ENCODE assay signal across 1 cellular context in genomic region chr17:59565959-59566324, GRCh38.
TF ChIP-seq lines count a peak whose summit lies in the region.

No MANE protein-coding gene starts in this region.

TF ChIP-seq in HepG2, 621 proteins besides CTCF, POLR2A, EP300 and RAD21 (continued from another document and continues in another):
- peak; percentile 67; the same call in 1 of the 2 replicates for TF ChIP-seq TFAP4 (IDR thresholded peaks at IDR 0.05; ENCODE audit: borderline replicate concordance, low read depth)
- TF ChIP-seq AKAP8 (CRISPR knock-in tag; IDR thresholded peaks at IDR 0.05), result no peak
- TF ChIP-seq EED (CRISPR knock-in tag; IDR thresholded peaks at IDR 0.05), result no peak
- TF ChIP-seq RARG (CRISPR knock-in tag; IDR thresholded peaks at IDR 0.05; ENCODE audit: low read depth), result no peak
- no peak for TF ChIP-seq RBM39 (IDR thresholded peaks at IDR 0.05; ENCODE audit: low read depth, low read length, poor library complexity, severe bottlenecking)
- no peak for TF ChIP-seq ATF2 (CRISPR knock-in tag; IDR thresholded peaks at IDR 0.05)
- TF ChIP-seq ZNF496 (CRISPR knock-in tag; IDR thresholded peaks at IDR 0.05; ENCODE audit: insufficient replicate concordance), result no peak
- no peak for TF ChIP-seq ZBTB2 (CRISPR knock-in tag; IDR thresholded peaks at IDR 0.05; ENCODE audit: low read depth)
- no peak for TF ChIP-seq ZNF850 (CRISPR knock-in tag; conservative IDR thresholded peaks at IDR 0.05)
- no peak for TF ChIP-seq MTF1 (CRISPR knock-in tag; IDR thresholded peaks at IDR 0.05)
- peak; percentile 50 for TF ChIP-seq RBM22 (optimal IDR thresholded peaks at IDR 0.05; ENCODE audit: low read length)
- TF ChIP-seq LBX2 (CRISPR knock-in tag; IDR thresholded peaks at IDR 0.05; ENCODE audit: borderline replicate concordance), result no peak
- no peak for TF ChIP-seq ZNF20 (CRISPR knock-in tag; IDR thresholded peaks at IDR 0.05)
- TF ChIP-seq SMYD3 (CRISPR knock-in tag; IDR thresholded peaks at IDR 0.05), result no peak
- TF ChIP-seq HDAC1 (CRISPR knock-in tag; IDR thresholded peaks at IDR 0.05), result no peak; the same call in 1 of the 2 replicates
- TF ChIP-seq ZSCAN20 (CRISPR knock-in tag; IDR thresholded peaks at IDR 0.05; ENCODE audit: borderline replicate concordance), result peak; percentile 72
- TF ChIP-seq HES4 (CRISPR knock-in tag; IDR thresholded peaks at IDR 0.05; ENCODE audit: borderline replicate concordance), result no peak
- no peak for TF ChIP-seq ZNF569 (CRISPR knock-in tag; IDR thresholded peaks at IDR 0.05; ENCODE audit: borderline replicate concordance)
- TF ChIP-seq HOXA7 (CRISPR knock-in tag; IDR thresholded peaks at IDR 0.05), result no peak
- no peak for TF ChIP-seq ZBTB20 (CRISPR knock-in tag; IDR thresholded peaks at IDR 0.05; ENCODE audit: borderline replicate concordance, low read depth)
- no peak for TF ChIP-seq SRSF4 (IDR thresholded peaks at IDR 0.05; ENCODE audit: low read depth, low read length, poor library complexity, severe bottlenecking)
- peak; percentile 10; the same call in 1 of the 2 replicates for TF ChIP-seq ZNF724P (CRISPR knock-in tag; IDR thresholded peaks at IDR 0.05; ENCODE audit: borderline replicate concordance)
- no peak for TF ChIP-seq ZNF720 (CRISPR knock-in tag; IDR thresholded peaks at IDR 0.05)
- no peak for TF ChIP-seq ZNF772 (CRISPR knock-in tag; IDR thresholded peaks at IDR 0.05)
- TF ChIP-seq TBX3 (IDR thresholded peaks at IDR 0.05; ENCODE audit: borderline replicate concordance), result no peak
- TF ChIP-seq KLF6 (CRISPR knock-in tag; IDR thresholded peaks at IDR 0.05), result no peak
- no peak for TF ChIP-seq CAMTA2 (CRISPR knock-in tag; IDR thresholded peaks at IDR 0.05; ENCODE audit: borderline replicate concordance)
- TF ChIP-seq SETDB1 (CRISPR knock-in tag; IDR thresholded peaks at IDR 0.05; ENCODE audit: borderline replicate concordance), result no peak
- no peak for TF ChIP-seq ARID4A (CRISPR knock-in tag; IDR thresholded peaks at IDR 0.05; ENCODE audit: borderline replicate concordance)
- no peak for TF ChIP-seq PATZ1 (CRISPR knock-in tag; IDR thresholded peaks at IDR 0.05)
- no peak for TF ChIP-seq SATB2 (CRISPR knock-in tag; IDR thresholded peaks at IDR 0.05)
- TF ChIP-seq ZNF180 (CRISPR knock-in tag; IDR thresholded peaks at IDR 0.05; ENCODE audit: borderline replicate concordance, low read depth), result no peak
- TF ChIP-seq GPN1 (CRISPR knock-in tag; IDR thresholded peaks at IDR 0.05; ENCODE audit: borderline replicate concordance), result no peak
- TF ChIP-seq ATF5 (CRISPR knock-in tag; IDR thresholded peaks at IDR 0.05; ENCODE audit: low read depth), result no peak
- TF ChIP-seq PHF20 (CRISPR knock-in tag; IDR thresholded peaks at IDR 0.05), result no peak
- TF ChIP-seq ZNF605 (CRISPR knock-in tag; IDR thresholded peaks at IDR 0.05), result no peak
- no peak for TF ChIP-seq ZNF710 (CRISPR knock-in tag; IDR thresholded peaks at IDR 0.05; ENCODE audit: borderline replicate concordance)
- no peak for TF ChIP-seq HOXD1 (CRISPR knock-in tag; IDR thresholded peaks at IDR 0.05)
- TF ChIP-seq TMF1 (CRISPR knock-in tag; IDR thresholded peaks at IDR 0.05; ENCODE audit: low read depth), result no peak
- no peak for TF ChIP-seq ZNF777 (CRISPR knock-in tag; IDR thresholded peaks at IDR 0.05)
- TF ChIP-seq PBX3 (CRISPR knock-in tag; IDR thresholded peaks at IDR 0.05; ENCODE audit: borderline replicate concordance), result no peak
- no peak for TF ChIP-seq GZF1 (CRISPR knock-in tag; IDR thresholded peaks at IDR 0.05)
- no peak for TF ChIP-seq ZNF563 (CRISPR knock-in tag; IDR thresholded peaks at IDR 0.05)
- TF ChIP-seq TFDP2 (CRISPR knock-in tag; IDR thresholded peaks at IDR 0.05), result no peak
- no peak for TF ChIP-seq SCMH1 (CRISPR knock-in tag; IDR thresholded peaks at IDR 0.05; ENCODE audit: borderline replicate concordance)
- TF ChIP-seq ELF3 (CRISPR knock-in tag; IDR thresholded peaks at IDR 0.05), result no peak
- TF ChIP-seq ZNF333 (CRISPR knock-in tag; IDR thresholded peaks at IDR 0.05; ENCODE audit: borderline replicate concordance), result no peak
- TF ChIP-seq REL (CRISPR knock-in tag; conservative IDR thresholded peaks at IDR 0.05), result no peak
- TF ChIP-seq NONO (IDR thresholded peaks at IDR 0.05), result no peak
- no peak for TF ChIP-seq NONO (CRISPR knock-in tag; conservative IDR thresholded peaks at IDR 0.05)
- TF ChIP-seq RFX3 (CRISPR knock-in tag; IDR thresholded peaks at IDR 0.05), result peak; percentile 84
- TF ChIP-seq ZFP62 (CRISPR knock-in tag; IDR thresholded peaks at IDR 0.05), result no peak
- 0 out of 2 replicates have a peak, but pooled peaks have one; percentile 60 for TF ChIP-seq THAP7 (CRISPR knock-in tag; IDR thresholded peaks at IDR 0.05)
- TF ChIP-seq ZNF883 (CRISPR knock-in tag; IDR thresholded peaks at IDR 0.05; ENCODE audit: not compliant biosample characterization), result no peak
- no peak for TF ChIP-seq NFYC (CRISPR knock-in tag; IDR thresholded peaks at IDR 0.05)
- TF ChIP-seq MBNL3 (CRISPR knock-in tag; conservative IDR thresholded peaks at IDR 0.05), result no peak
- no peak for TF ChIP-seq ZBTB1 (CRISPR knock-in tag; IDR thresholded peaks at IDR 0.05; ENCODE audit: borderline replicate concordance)
- no peak; the same call in 1 of the 2 replicates for TF ChIP-seq YEATS4 (CRISPR knock-in tag; IDR thresholded peaks at IDR 0.05; ENCODE audit: borderline replicate concordance)
